8 cellular contexts compared by ENCODE assay signal in the genomic region with DNA sequence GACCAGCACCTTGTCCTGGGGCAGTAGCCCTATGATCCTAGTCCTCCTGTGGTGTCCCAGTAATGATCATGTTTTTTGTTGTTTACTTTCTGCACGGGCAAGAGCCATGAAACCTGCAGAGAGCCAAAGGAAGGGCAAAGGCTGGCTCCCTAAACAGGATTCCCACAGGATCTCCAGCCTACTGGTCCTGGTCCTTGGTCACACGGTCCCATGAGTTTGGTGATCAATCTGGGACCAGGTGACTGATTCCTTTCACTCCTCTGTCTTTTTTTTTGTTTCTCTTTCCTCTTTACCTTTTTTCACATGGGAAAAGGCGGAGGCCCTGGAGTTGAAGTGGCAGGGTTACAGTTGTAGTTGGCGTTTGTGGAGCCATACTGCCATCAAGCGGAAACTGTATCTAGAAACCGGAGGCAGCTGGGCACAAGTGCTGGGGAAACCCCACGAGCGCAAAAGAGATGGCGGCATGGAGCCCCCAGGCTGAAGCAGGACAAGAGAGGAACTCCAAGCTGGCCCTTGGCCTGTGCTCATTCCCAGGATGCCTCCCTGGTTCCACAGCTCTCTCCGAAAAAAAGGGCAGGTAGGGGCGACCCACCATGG. TPM values are rescaled to one million over a fixed set of nuclear protein-coding genes. Genes with fewer than 3 reads are reported as not detected.
DNase-seq lines count a peak whose midpoint lies in the region; ATAC-seq lines count a peak whose summit lies in the region.

No MANE protein-coding gene starts in this region.

- ATAC-seq in GM19351 (IDR thresholded peaks at IDR 0.05; ENCODE audit: unreplicated experiment) (peak; percentile 29), T-cell (replicated peaks in 1 of 4) (peak in 2 of 4 experiments; percentile 11 to 39), GM18868 (IDR thresholded peaks at IDR 0.05; ENCODE audit: unreplicated experiment) (no peak), HG02642 (IDR thresholded peaks at IDR 0.05; ENCODE audit: poor library complexity, unreplicated experiment) (no peak)

- CTCF ChIA-PET in T-cell (lab: Charles Lee): interaction anchor here (0.7 to 2.1 kb wide), 3 partner anchors 18 to 216 kb away, joined by 3 to 10 read pairs (median 3); no protein-coding TSS in a partner anchor

- no peaks in the 10 kb centered on the region for H3K36me3 Mint-ChIP-seq in T-cell

- H3K27me3 Mint-ChIP-seq in T-cell: no peaks in the 10 kb centered on the region

- DNase-seq in T-cell (peak in 17 of 34 experiments; percentile 11 to 86 (median 77)), putamen (ENCODE audit: low spot score) (peak; percentile 75), GF-D8 (lab: John Stamatoyannopoulos, UW) (no peak), germinal center (ENCODE audit: low spot score) (no peak)
- peak; percentile 77 for DNase-seq in effector CD4-positive, alpha-beta T cell

- POLR2A ChIA-PET in T-cell (lab: Charles Lee): no interaction called here

- H3K4me1 Mint-ChIP-seq in T-cell: peaks cover 57 to 67% (median 60%) of the 10 kb centered on the region in 3 donors

- H3K4me3 Mint-ChIP-seq in T-cell: peak overlapping the region; percentile 49 to 92 (median 88)

- H3K9me3 Mint-ChIP-seq in T-cell: no peaks in the 10 kb centered on the region

- H3K27ac Mint-ChIP-seq in T-cell: peak overlapping the region; percentile 91 to 96

RNA-seq across cellular contexts. Expression of a gene that starts 34.6 kb away (rescaled TPM):
- 10 to 100 TPM; 28.6 to 39.9 (median 33.8) TPM for total RNA-seq in T-cell

Comparison
In these comparisons a context has a peak if more than half of its experiments do, and no peak if none do; other contexts are left out.
1. DNase-seq: peak in effector CD4-positive, alpha-beta T cell (single experiment) and putamen (single experiment); none in GF-D8 (single experiment) and germinal center (single experiment).